ENCODE assay signal across 2 cellular contexts in the genomic region with DNA sequence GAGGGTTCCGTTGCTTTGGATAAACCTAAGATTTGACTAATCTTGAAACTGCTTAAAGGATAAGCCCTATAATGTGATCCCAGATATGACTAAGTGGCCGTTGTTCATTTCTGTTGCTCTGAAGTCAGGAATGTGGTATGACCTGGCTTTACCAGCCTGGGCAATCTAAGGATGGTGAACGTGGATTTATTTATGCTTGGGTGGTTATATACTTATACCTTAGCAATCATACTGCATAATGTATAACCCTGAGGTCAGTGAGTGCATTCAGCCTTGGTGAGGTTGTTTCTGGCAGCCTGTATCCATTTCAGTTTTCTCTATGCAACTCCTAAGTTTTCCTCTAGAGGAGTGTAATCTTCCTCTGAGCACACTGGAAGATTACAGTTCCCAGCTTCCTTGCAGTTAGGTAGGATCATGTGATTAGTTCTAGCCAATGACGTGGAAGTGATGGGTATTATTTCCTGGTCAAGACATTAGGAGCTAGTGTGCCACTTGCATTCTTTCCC.
TF ChIP-seq lines count a peak whose summit lies in the region.

No MANE protein-coding gene starts in this region.

TF ChIP-seq in IMR-90, 13 proteins besides CTCF, POLR2A, EP300 and RAD21:
- TF ChIP-seq, protein P1, sequence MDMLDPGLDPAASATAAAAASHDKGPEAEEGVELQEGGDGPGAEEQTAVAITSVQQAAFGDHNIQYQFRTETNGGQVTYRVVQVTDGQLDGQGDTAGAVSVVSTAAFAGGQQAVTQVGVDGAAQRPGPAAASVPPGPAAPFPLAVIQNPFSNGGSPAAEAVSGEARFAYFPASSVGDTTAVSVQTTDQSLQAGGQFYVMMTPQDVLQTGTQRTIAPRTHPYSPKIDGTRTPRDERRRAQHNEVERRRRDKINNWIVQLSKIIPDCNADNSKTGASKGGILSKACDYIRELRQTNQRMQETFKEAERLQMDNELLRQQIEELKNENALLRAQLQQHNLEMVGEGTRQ (IDR thresholded peaks at IDR 0.05; ENCODE audit: low read depth, low read length), result peak; percentile 62; the same call in 1 of the 2 replicates
- TF ChIP-seq SMC3 (IDR thresholded peaks at IDR 0.05; ENCODE audit: low read depth, low read length), result no peak
- TF ChIP-seq NFE2L2 (IDR thresholded peaks at IDR 0.05; ENCODE audit: low read depth, low read length), result no peak

TF ChIP-seq in GM12878, 131 proteins besides CTCF, POLR2A, EP300 and RAD21:
- TF ChIP-seq RELA (IDR thresholded peaks at IDR 0.05; ENCODE audit: borderline replicate concordance, partially characterized antibody) (no peak), IKZF2 (IDR thresholded peaks at IDR 0.05) (peak in 1 of 2 experiments; percentile 55; a peak in 1 of 4 replicates), MXI1 (IDR thresholded peaks at IDR 0.05; ENCODE audit: low read depth, low read length) (no peak), NFIC (IDR thresholded peaks at IDR 0.05; ENCODE audit: low read depth, low read length) (peak; percentile 24; the same call in 1 of the 2 replicates), IKZF1 (conservative IDR thresholded peaks at IDR 0.05) (0 out of 2 replicates have a peak, but pooled peaks have one; percentile 41), JUNB (IDR thresholded peaks at IDR 0.05) (0 out of 2 replicates have a peak, but pooled peaks have one; percentile 56), ETV6 (conservative IDR thresholded peaks at IDR 0.05 in 1 of 2, IDR thresholded peaks at IDR 0.05 in 1 of 2; ENCODE audit: borderline replicate concordance in 1 of 2, low read depth in 1 of 2) (peak in 1 of 2 experiments; percentile 22; a peak in 1 of 4 replicates), RUNX3 (IDR thresholded peaks at IDR 0.05; ENCODE audit: low read length) (peak; percentile 46)
- TF ChIP-seq, protein P2, sequence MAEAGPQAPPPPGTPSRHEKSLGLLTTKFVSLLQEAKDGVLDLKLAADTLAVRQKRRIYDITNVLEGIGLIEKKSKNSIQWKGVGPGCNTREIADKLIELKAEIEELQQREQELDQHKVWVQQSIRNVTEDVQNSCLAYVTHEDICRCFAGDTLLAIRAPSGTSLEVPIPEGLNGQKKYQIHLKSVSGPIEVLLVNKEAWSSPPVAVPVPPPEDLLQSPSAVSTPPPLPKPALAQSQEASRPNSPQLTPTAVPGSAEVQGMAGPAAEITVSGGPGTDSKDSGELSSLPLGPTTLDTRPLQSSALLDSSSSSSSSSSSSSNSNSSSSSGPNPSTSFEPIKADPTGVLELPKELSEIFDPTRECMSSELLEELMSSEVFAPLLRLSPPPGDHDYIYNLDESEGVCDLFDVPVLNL (IDR thresholded peaks at IDR 0.05; ENCODE audit: low read depth, low read length), result no peak
